In genomic region chr7:2638224-2638991, GRCh38 we compare ENCODE assay signal across 11 cellular contexts. TPM values are rescaled to one million over a fixed set of nuclear protein-coding genes. Genes with fewer than 3 reads are reported as not detected.
A peak's percentile ranks its signal among the peaks of the same experiment; 100 is the strongest.
DNase-seq lines count a peak whose midpoint lies in the region; ATAC-seq and TF ChIP-seq lines count a peak whose summit lies in the region.
"Had no signal": no experiment of that assay in that cellular context is flagged by ENCODE, and none has a peak within 500 bp of the region (broad histone marks: within the 10 kb centered on the region; RNA-seq: fewer than 3 reads in every experiment).

No MANE protein-coding gene starts in this region.

- peaks cover 75% of the 10 kb centered on the region for H3K4me1 ChIP-seq in skeletal muscle satellite cell (ENCODE audit: control insufficient read depth, insufficient read depth, low read length)

- H3K36me3 Mint-ChIP-seq in CD14-positive monocyte, result peaks cover 24 to 42% of the 10 kb centered on the region in 2 donors

- no peak overlapping the region for H3K4me3 ChIP-seq in skeletal muscle satellite cell (ENCODE audit: low read length)

- peaks cover 0 to 5% (median 0%) of the 10 kb centered on the region in 7 donors for H3K9me3 Mint-ChIP-seq in CD14-positive monocyte

- H3K27me3 Mint-ChIP-seq in CD14-positive monocyte (ENCODE audit: low read depth in 3 of 3), result peaks cover 0 to 4% (median 0%) of the 10 kb centered on the region in 3 donors

- H3K4me1 Mint-ChIP-seq in CD14-positive monocyte, result peaks cover 69% of the 10 kb centered on the region

- peak overlapping the region; percentile 74 for H3K27ac ChIP-seq in angular gyrus (ENCODE audit: low read depth, low read length)

- H3K9ac ChIP-seq in skeletal muscle satellite cell (ENCODE audit: low read depth, low read length), result peak overlapping the region; percentile 18

- H3K27ac Mint-ChIP-seq in CD14-positive monocyte, result peak overlapping the region; percentile 78 to 96 (median 95)

- no peaks in the 10 kb centered on the region for H3K9me3 ChIP-seq in skeletal muscle satellite cell (replicated peaks; ENCODE audit: low read length)

- no peaks in the 10 kb centered on the region for H3K27me3 ChIP-seq in skeletal muscle satellite cell (ENCODE audit: control insufficient read depth, insufficient read depth, low read length)

- ATAC-seq in left cardiac atrium, result peak in 1 of 2 donors; percentile 5
- no peak for ATAC-seq in GM18873 (IDR thresholded peaks at IDR 0.05; ENCODE audit: low FRiP score, unreplicated experiment)

- H3K4me2 ChIP-seq in skeletal muscle satellite cell (ENCODE audit: low read length), result peak overlapping the region; percentile 52

- peaks cover 7% of the 10 kb centered on the region for H3K36me3 ChIP-seq in skeletal muscle satellite cell (ENCODE audit: insufficient read depth, low read length)

- DNase-seq in CD14-positive monocyte (ENCODE audit: low spot score), result no peak
- DNase-seq in left cardiac atrium, result peak; percentile 72
- DNase-seq in central memory CD4-positive, alpha-beta T cell, result no peak
- DNase-seq in NCI-H146 treated with DMSO at 0.1 percent for 48 hours (lab: John Stamatoyannopoulos, UW; ENCODE audit: unreplicated experiment), result no peak
- DNase-seq in stimulated activated CD4-positive, alpha-beta T cell treated with anti-CD3 and anti-CD28 coated beads, Interleukin-4, amount 100 ng/mL, for 1 hour, result no peak
- DNase-seq: activated CD4-positive, alpha-beta T cell treated with anti-CD3 and anti-CD28 coated beads, Interleukin-2, amount 50 U/mL, for 1 hour; DMS53; NCI-H510A treated with DMSO at 0.1 percent for 48 hours had no signal

- H3K4me3 Mint-ChIP-seq in CD14-positive monocyte, result peak overlapping the region; percentile 21 to 62

- intact Hi-C loops in CD14-positive monocyte (cut with micrococcal nuclease), result no loop called here
- intact Hi-C loops in left cardiac atrium (cut with DNase I), result no loop called here

- TF ChIP-seq CTCF in CD14-positive monocyte (IDR thresholded peaks at IDR 0.05), result no peak

RNA-seq across cellular contexts. Expression of gene TTYH3, which starts 6.6 kb away (rescaled TPM):
- polyA plus RNA-seq in CD14-positive monocyte, result 10 to 100 TPM; 13.4 to 17.4 TPM
- 10 to 100 TPM; 30.3 to 38.7 TPM for total RNA-seq in left cardiac atrium
- 26.9 TPM in 2 replicates for total RNA-seq in skeletal muscle satellite cell (2012; rRNA removed)

RNA-seq across cellular contexts. Expression of gene AMZ1, which starts 49.6 kb away (rescaled TPM):
- polyA plus RNA-seq in CD14-positive monocyte, result under 1 TPM; 0.09 to 0.14 TPM
- under 1 TPM; 0.27 to 0.34 TPM for total RNA-seq in left cardiac atrium
- under 0.01 TPM in 1 of 2 replicates, not detected in the other for total RNA-seq in skeletal muscle satellite cell (2012; rRNA removed)
